In genomic region chr6:36028088-36028886, GRCh38 we compare ENCODE assay signal across 1 cellular context.
TF ChIP-seq lines count a peak whose summit lies in the region.

No MANE protein-coding gene starts in this region.

TF ChIP-seq in K562, 482 proteins besides CTCF, POLR2A, EP300 and RAD21 (continued from another document and continues in another):
- TF ChIP-seq RREB1 (CRISPR knock-in tag; IDR thresholded peaks at IDR 0.05) (0 out of 2 replicates have a peak, but pooled peaks have one; percentile 1), FOXP1 (CRISPR knock-in tag; IDR thresholded peaks at IDR 0.05) (peak; percentile 74), ZNF764 (CRISPR knock-in tag; IDR thresholded peaks at IDR 0.05; ENCODE audit: low read depth) (no peak), ZNF282 (CRISPR knock-in tag; IDR thresholded peaks at IDR 0.05) (peak; percentile 69; the same call in 1 of the 2 replicates), HMBOX1 (IDR thresholded peaks at IDR 0.05) (no peak), PCBP2 (IDR thresholded peaks at IDR 0.05; ENCODE audit: low read depth, low read length, poor library complexity, severe bottlenecking) (no peak), SAFB2 (IDR thresholded peaks at IDR 0.05; ENCODE audit: borderline replicate concordance, low read depth, low read length, severe bottlenecking) (no peak), ZNF583 (CRISPR knock-in tag; IDR thresholded peaks at IDR 0.05) (0 out of 2 replicates have a peak, but pooled peaks have one; percentile 21), ZKSCAN1 (IDR thresholded peaks at IDR 0.05; ENCODE audit: low read depth, low read length) (no peak), ZNF384 (IDR thresholded peaks at IDR 0.05; ENCODE audit: low read depth, low read length) (0 out of 2 replicates have a peak, but pooled peaks have one; percentile 57), IRF1 (CRISPR knock-in tag; IDR thresholded peaks at IDR 0.05; ENCODE audit: borderline replicate concordance) (0 out of 2 replicates have a peak, but pooled peaks have one; percentile 34), ZZZ3 (IDR thresholded peaks at IDR 0.05) (no peak), TRIM25 (IDR thresholded peaks at IDR 0.05; ENCODE audit: borderline replicate concordance) (no peak), CTBP1 (IDR thresholded peaks at IDR 0.05; ENCODE audit: borderline replicate concordance) (0 out of 2 replicates have a peak, but pooled peaks have one; percentile 20), PRMT5 (CRISPR knock-in tag; IDR thresholded peaks at IDR 0.05) (no peak), ZBTB9 (CRISPR knock-in tag; IDR thresholded peaks at IDR 0.05) (0 out of 2 replicates have a peak, but pooled peaks have one; percentile 10), HES1 (IDR thresholded peaks at IDR 0.05; ENCODE audit: low read depth) (no peak), CREB5 (CRISPR knock-in tag; IDR thresholded peaks at IDR 0.05) (no peak), KLF6 (CRISPR knock-in tag; IDR thresholded peaks at IDR 0.05; ENCODE audit: borderline replicate concordance) (no peak), GTF2F1 (IDR thresholded peaks at IDR 0.05; ENCODE audit: low read depth, low read length) (no peak), E2F6 (IDR thresholded peaks at IDR 0.05; ENCODE audit: borderline replicate concordance in 1 of 2, extremely low read depth in 1 of 2, insufficient read depth in 1 of 2, insufficient read length in 1 of 2, low read depth in 1 of 2, low read length in 1 of 2, poor library complexity in 1 of 2, severe bottlenecking in 1 of 2) (no peak), BRF1 (IDR thresholded peaks at IDR 0.05; ENCODE audit: borderline replicate concordance, extremely low read depth, insufficient read length) (no peak), ESRRA (IDR thresholded peaks at IDR 0.05; ENCODE audit: borderline replicate concordance, low read depth) (0 out of 2 replicates have a peak, but pooled peaks have one; percentile 16), ZNF655 (CRISPR knock-in tag; IDR thresholded peaks at IDR 0.05) (no peak), ZFP91 (CRISPR knock-in tag; IDR thresholded peaks at IDR 0.05) (no peak), E2F8 (IDR thresholded peaks at IDR 0.05; ENCODE audit: low read depth, partially characterized antibody) (no peak), POLR3G (IDR thresholded peaks at IDR 0.05; ENCODE audit: extremely low read depth, insufficient read length, insufficient replicate concordance) (no peak), MCM7 (IDR thresholded peaks at IDR 0.05) (no peak), ZNF431 (CRISPR knock-in tag; IDR thresholded peaks at IDR 0.05) (0 out of 2 replicates have a peak, but pooled peaks have one; percentile 57), ATF7 (IDR thresholded peaks at IDR 0.05) (no peak; the same call in 1 of the 2 replicates), E4F1 (CRISPR knock-in tag; IDR thresholded peaks at IDR 0.05; ENCODE audit: borderline replicate concordance) (no peak)
